In genomic region chr3:16430717-16431630, GRCh38 we compare ENCODE assay signal across 11 cellular contexts.
DNase-seq lines count a peak whose midpoint lies in the region; ATAC-seq and TF ChIP-seq lines count a peak whose summit lies in the region.
"Had no signal": no experiment of that assay in that cellular context is flagged by ENCODE, and none has a peak within 500 bp of the region (broad histone marks: within the 10 kb centered on the region; RNA-seq: fewer than 3 reads in every experiment).

No MANE protein-coding gene starts in this region.

- 77 to 88% methylated on average over 11 of the region's 11 CpGs for WGBS in body of pancreas, 2 donors

- H3K27ac Mint-ChIP-seq in CD4-positive, CD25-positive, alpha-beta regulatory T cell = peak overlapping the region in 2 of 3 donors; percentile 34 to 56
- H3K27ac Mint-ChIP-seq: activated naive CD4-positive, alpha-beta T cell treated with anti-CD3 and anti-CD28 coated beads, Interleukin-2, amount 50 U/mL, for 24 hours had no signal

- no peak overlapping the region for H2AFZ ChIP-seq in OCI-LY3 (ENCODE audit: low read depth, low read length)

- peaks cover 53% of the 10 kb centered on the region for H3K36me3 Mint-ChIP-seq in CD4-positive, CD25-positive, alpha-beta regulatory T cell

- H3K27me3 ChIP-seq in CD4-positive, CD25-positive, alpha-beta regulatory T cell (ENCODE audit: control insufficient read depth, insufficient read depth, low read length) = no peaks in the 10 kb centered on the region
- H3K27me3 ChIP-seq in OCI-LY3 (ENCODE audit: low read depth, low read length) (no peaks in the 10 kb centered on the region), lower lobe of right lung (ENCODE audit: low read depth) (no peaks in the 10 kb centered on the region), body of pancreas (no peaks in the 10 kb centered on the region)

- H3K9ac ChIP-seq in OCI-LY3 (ENCODE audit: low read length) = no peak overlapping the region

- no peak overlapping the region for H3K4me3 ChIP-seq in CD4-positive, CD25-positive, alpha-beta regulatory T cell (ENCODE audit: low read depth, low read length)
- H3K4me3 ChIP-seq in OCI-LY3 (ENCODE audit: low read length) (peak overlapping the region; percentile 9), lower lobe of right lung (no peak overlapping the region), body of pancreas (no peak overlapping the region)

- TF ChIP-seq CTCF in OCI-LY3 (IDR thresholded peaks at IDR 0.05; ENCODE audit: low read depth, low read length) (no peak), lower lobe of right lung (IDR thresholded peaks at IDR 0.05) (no peak), body of pancreas (IDR thresholded peaks at IDR 0.05) (no peak)

- H3K9me3 Mint-ChIP-seq in CD4-positive, CD25-positive, alpha-beta regulatory T cell = peaks cover 0 to 1% (median 0%) of the 10 kb centered on the region in 7 donors
- H3K9me3 Mint-ChIP-seq: activated naive CD4-positive, alpha-beta T cell treated with anti-CD3 and anti-CD28 coated beads, Interleukin-2, amount 50 U/mL, for 24 hours had no signal

- H3K36me3 ChIP-seq in CD4-positive, CD25-positive, alpha-beta regulatory T cell (ENCODE audit: control insufficient read depth, insufficient read depth, low read length) = peaks cover 47% of the 10 kb centered on the region
- H3K36me3 ChIP-seq in OCI-LY3 (replicated peaks; ENCODE audit: low read depth, low read length) (peaks cover 67% of the 10 kb centered on the region), lower lobe of right lung (peaks cover 22% of the 10 kb centered on the region), body of pancreas (replicated peaks in 1 of 2; ENCODE audit: insufficient read depth in 1 of 2, low read depth in 2 of 2) (no peaks in the 10 kb centered on the region)

- peak overlapping the region; percentile 63 for H3K4me2 ChIP-seq in OCI-LY3 (ENCODE audit: low read length)

- intact Hi-C loops in lower lobe of right lung (cut with DNase I) (no loop called here), body of pancreas (cut with DNase I) (no loop called here)

- H3K4me3 Mint-ChIP-seq in CD4-positive, CD25-positive, alpha-beta regulatory T cell = no peak overlapping the region
- H3K4me3 Mint-ChIP-seq: activated naive CD4-positive, alpha-beta T cell treated with anti-CD3 and anti-CD28 coated beads, Interleukin-2, amount 50 U/mL, for 24 hours had no signal

- H3K4me1 ChIP-seq in CD4-positive, CD25-positive, alpha-beta regulatory T cell (ENCODE audit: control insufficient read depth, insufficient read depth, low read length, poor library complexity, severe bottlenecking) = no peaks in the 10 kb centered on the region
- H3K4me1 ChIP-seq in OCI-LY3 (ENCODE audit: low read length) = peaks cover 56% of the 10 kb centered on the region
- peaks cover 43% of the 10 kb centered on the region for H3K4me1 ChIP-seq in lower lobe of right lung
- no peaks in the 10 kb centered on the region for H3K4me1 ChIP-seq in body of pancreas

- peaks cover 96% of the 10 kb centered on the region for H4K20me1 ChIP-seq in OCI-LY3 (ENCODE audit: insufficient read depth, low read length)

- H3K79me2 ChIP-seq in OCI-LY3 (ENCODE audit: low read length) = peaks cover 85% of the 10 kb centered on the region

- TF ChIP-seq POLR2A in GM19099 (IDR thresholded peaks at IDR 0.05; ENCODE audit: extremely low read depth, insufficient read length, low read depth) = peak; percentile 31
- no peak for TF ChIP-seq POLR2A in body of pancreas (IDR thresholded peaks at IDR 0.05)

- peaks cover 23 to 45% (median 32%) of the 10 kb centered on the region in 4 donors for H3K4me1 Mint-ChIP-seq in CD4-positive, CD25-positive, alpha-beta regulatory T cell

- peak in 1 of 2 donors; percentile 11 for ATAC-seq in CD4-positive, CD25-positive, alpha-beta regulatory T cell (ENCODE audit: low read depth in 2 of 2)
- ATAC-seq in HG02973 (IDR thresholded peaks at IDR 0.05; ENCODE audit: unreplicated experiment) (peak; percentile 42), lower lobe of right lung (no peak), body of pancreas (no peak)
- ATAC-seq: left colon had no signal

- no peaks in the 10 kb centered on the region for H3K9me3 ChIP-seq in CD4-positive, CD25-positive, alpha-beta regulatory T cell (ENCODE audit: control insufficient read depth in 2 of 2, low read length in 2 of 2)
- H3K9me3 ChIP-seq in OCI-LY3 (ENCODE audit: insufficient read depth, low read length) (peaks cover 5% of the 10 kb centered on the region; the same call in 1 of the 2 replicates), lower lobe of right lung (no peaks in the 10 kb centered on the region), body of pancreas (no peaks in the 10 kb centered on the region)

- no peak overlapping the region for H3K27ac ChIP-seq in CD4-positive, CD25-positive, alpha-beta regulatory T cell (ENCODE audit: insufficient read depth, low read length, poor library complexity, severe bottlenecking)
- H3K27ac ChIP-seq in OCI-LY3 (ENCODE audit: low read length) = peak overlapping the region; percentile 61
- H3K27ac ChIP-seq in lower lobe of right lung = no peak overlapping the region
- no peak overlapping the region for H3K27ac ChIP-seq in body of pancreas
- H3K27ac ChIP-seq: epithelial cell of prostate had no signal

- H3K27me3 Mint-ChIP-seq in CD4-positive, CD25-positive, alpha-beta regulatory T cell = no peaks in the 10 kb centered on the region
- H3K27me3 Mint-ChIP-seq: activated naive CD4-positive, alpha-beta T cell treated with anti-CD3 and anti-CD28 coated beads, Interleukin-2, amount 50 U/mL, for 24 hours had no signal

- DNase-seq in CD4-positive, CD25-positive, alpha-beta regulatory T cell = no peak
- DNase-seq in SKM-1 treated with dmso at 0.1 percent for 144 hours (lab: John Stamatoyannopoulos, UW; ENCODE audit: unreplicated experiment) (no peak), NCI-H446 treated with DMSO at 0.1 percent for 48 hours (lab: John Stamatoyannopoulos, UW) (no peak), lower lobe of right lung (no peak), body of pancreas (no peak)
- DNase-seq: left colon had no signal
